Comparison of ENCODE assay signal across 8 cellular contexts in the genomic region with DNA sequence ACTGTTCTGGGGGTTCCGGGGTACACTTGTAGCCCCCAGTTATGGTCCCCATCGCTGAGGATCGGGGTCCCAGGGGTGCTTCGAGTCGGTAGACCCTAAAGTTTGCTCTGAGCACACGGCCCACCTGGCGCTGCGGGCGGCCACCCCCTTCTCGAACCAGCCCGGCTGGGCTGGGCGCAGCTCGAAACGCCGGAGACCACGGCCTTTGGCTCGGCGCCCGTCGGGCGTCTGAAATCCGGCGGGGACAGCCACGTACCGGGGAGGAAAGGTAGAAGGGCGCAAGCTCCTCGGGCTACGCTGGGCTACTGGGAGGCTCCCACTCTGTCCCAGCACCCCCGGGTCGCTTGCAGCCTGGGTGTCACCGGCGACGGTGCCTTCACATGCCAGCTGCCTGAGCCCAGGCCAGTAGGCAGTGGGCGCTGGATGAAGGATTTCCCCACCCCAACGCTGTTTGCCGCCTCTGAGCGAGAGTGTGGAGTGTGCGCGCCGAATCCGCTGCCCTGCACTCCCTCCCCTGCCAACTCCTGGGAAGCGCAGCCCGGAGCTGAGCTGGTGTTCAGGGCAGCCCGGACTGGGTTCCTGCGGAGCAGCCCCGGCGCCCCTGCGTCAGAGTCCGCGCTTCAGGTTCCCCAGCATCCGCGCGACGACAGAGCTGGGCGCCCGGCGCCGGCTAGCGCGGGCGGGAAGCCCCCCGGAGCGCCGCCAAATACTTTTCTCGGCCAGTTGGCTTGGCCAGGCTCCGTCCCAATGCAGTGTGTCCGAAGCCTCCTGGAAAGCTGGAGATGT. TPM values are rescaled to one million over a fixed set of nuclear protein-coding genes. Genes with fewer than 3 reads are reported as not detected.
DNase-seq lines count a peak whose midpoint lies in the region; TF ChIP-seq lines count a peak whose summit lies in the region.

No MANE protein-coding gene starts in this region.

- no peaks in the 10 kb centered on the region for H3K4me1 ChIP-seq in SJCRH30
- H3K4me1 ChIP-seq in stomach, result peaks cover 0 to 42% (median 24%) of the 10 kb centered on the region in 4 donors

- no peak for TF ChIP-seq CTCF in coronary artery (IDR thresholded peaks at IDR 0.05)
- no peak for TF ChIP-seq CTCF in lower leg skin (IDR thresholded peaks at IDR 0.05)
- TF ChIP-seq CTCF in stomach (IDR thresholded peaks at IDR 0.05), result no peak

- H3K27ac ChIP-seq in SJCRH30 (peak overlapping the region; percentile 90), coronary artery (peak overlapping the region; percentile 80 to 95), stomach (peak overlapping the region; percentile 7 to 87 (median 85))

- intact Hi-C loops in lower leg skin (cut with DNase I; ENCODE audit: low total_unique reads), result loop anchor here (10.0 kb wide), 1 partner anchor 399 kb away; no protein-coding TSS in a partner anchor
- intact Hi-C loops in stomach (cut with DNase I; ENCODE audit: low total_unique reads), result no loop called here

- H3K9me3 ChIP-seq in SJCRH30 (replicated peaks) (no peaks in the 10 kb centered on the region), stomach (peaks cover 0 to 5% (median 0%) of the 10 kb centered on the region in 4 donors)

- H3K27me3 ChIP-seq in SJCRH30 (no peaks in the 10 kb centered on the region), stomach (peaks cover 0 to 28% (median 25%) of the 10 kb centered on the region in 3 donors)

- TF ChIP-seq POLR2A in lower leg skin (IDR thresholded peaks at IDR 0.05) (no peak), stomach (IDR thresholded peaks at IDR 0.05) (no peak)

- no peak for TF ChIP-seq EP300 in stomach (IDR thresholded peaks at IDR 0.05)

- H3K4me3 ChIP-seq in SJCRH30, result peak overlapping the region; percentile 67
- H3K4me3 ChIP-seq in coronary artery, result peak overlapping the region; percentile 78
- H3K4me3 ChIP-seq in lower leg skin (ENCODE audit: low read depth, poor library complexity, severe bottlenecking), result peak overlapping the region; percentile 45
- H3K4me3 ChIP-seq in stomach, result peak overlapping the region; percentile 55 to 67 (median 62)

- H3K36me3 ChIP-seq in SJCRH30, result no peaks in the 10 kb centered on the region
- no peaks in the 10 kb centered on the region for H3K36me3 ChIP-seq in stomach

- DNase-seq in NCI-H2227 (lab: John Stamatoyannopoulos, UW; ENCODE audit: unreplicated experiment), result peak; percentile 39
- DNase-seq in NCI-H2227 treated with DMSO at 0.1 percent for 48 hours (lab: John Stamatoyannopoulos, UW), result no peak
- DNase-seq in SJCRH30, result peak; percentile 53 to 65
- peak; percentile 75 for DNase-seq in coronary artery (ENCODE audit: low spot score)
- no peak for DNase-seq in lower leg skin (ENCODE audit: low spot score in 2 of 2)
- no peak for DNase-seq in stomach
- no peak for DNase-seq in ureter (ENCODE audit: low spot score)
- DNase-seq in UCSD-AML1 (lab: John Stamatoyannopoulos, UW; ENCODE audit: unreplicated experiment), result no peak

- WGBS in lower leg skin, 2 donors, result 49% methylated on average over 32 of the region's 67 CpGs; no CpG with 5 or more reads in 1 of the 2 donors
- 1 to 46% (median 22%) methylated on average over 47 to 67 of the region's 67 CpGs; no CpG with 5 or more reads in 1 of the 5 donors for WGBS in stomach, 5 donors

RNA-seq across cellular contexts. Expression of a gene that starts 0.6 kb away (rescaled TPM):
- total RNA-seq in SJCRH30 (2014; rRNA removed; shearing (Covaris generic)), result 5.5 and 5.6 TPM in 2 replicates
- total RNA-seq in lower leg skin (1 to 10 TPM; 1.9 to 3.2 (median 2.6) TPM), stomach (1 to 10 TPM in 3 of 5 donors, under 1 TPM in 1, not detected in 1; 0.73 to 6.4 (median 1.5) TPM), ureter (6.1 TPM)
- polyA plus RNA-seq in stomach, result 1 to 10 TPM; 1.1 to 1.8 (median 1.7) TPM

Comparison
In these comparisons a context has a peak if more than half of its experiments do, and no peak if none do; other contexts are left out.
1. DNase-seq: peak in NCI-H2227 (single experiment), SJCRH30 (2 of 2) and coronary artery (single experiment); none in NCI-H2227 treated with DMSO at 0.1 percent for 48 hours (single experiment), lower leg skin (0 of 2), stomach (single experiment), ureter (single experiment) and UCSD-AML1 (single experiment).
2. Peak in every context shown above with its lines, with median percentiles within 50 percentile points of each other: H3K27ac ChIP-seq and H3K4me3 ChIP-seq.